ENCODE assay signal across 10 cellular contexts in the genomic region with DNA sequence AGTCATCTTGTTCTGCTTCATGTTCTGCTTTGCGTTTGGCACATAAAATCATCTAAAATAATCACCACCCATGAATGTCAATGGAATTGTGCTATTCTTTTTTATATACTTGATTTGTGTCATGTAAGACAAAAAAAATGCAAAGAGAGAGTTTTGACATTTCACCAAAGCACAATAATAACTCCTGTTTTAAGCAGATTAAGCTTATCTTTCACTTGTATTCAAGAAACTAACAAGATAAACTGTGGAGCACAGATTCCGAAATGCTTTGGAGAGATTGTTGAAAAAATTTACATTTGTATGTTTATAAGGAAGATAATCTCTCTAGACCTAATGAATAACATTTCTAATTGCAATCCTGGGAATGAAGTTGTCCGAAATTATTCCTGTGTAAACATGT.
"Had no signal": no experiment of that assay in that cellular context is flagged by ENCODE, and none has a peak within 500 bp of the region (broad histone marks: within the 10 kb centered on the region; RNA-seq: fewer than 3 reads in every experiment).

No MANE protein-coding gene starts in this region.

- H3K4me1 Mint-ChIP-seq: IgD-negative memory B cell had no signal

- H3K4me3 ChIP-seq: GM23248, HAP-1 had no signal

- H3K4me3 Mint-ChIP-seq: IgD-negative memory B cell had no signal

- H3K9me3 Mint-ChIP-seq: IgD-negative memory B cell had no signal

- H3K36me3 ChIP-seq: HAP-1 had no signal

- ATAC-seq: HCT116, HepG2 had no signal

- H3K27me3 Mint-ChIP-seq: IgD-negative memory B cell had no signal

- H3K9me3 ChIP-seq: HAP-1 had no signal

- H2AFZ ChIP-seq: GM23248 had no signal

- H3K9ac ChIP-seq: GM23248, KMS-11 had no signal

- H3K4me2 ChIP-seq: KMS-11 had no signal

- FAIRE-seq: HepG2, HTR-8/SVneo had no signal

- H3K27ac Mint-ChIP-seq: IgD-negative memory B cell had no signal

- DNase-seq: GM23248, GOT3, H7, KBM-7 had no signal

- H3K27ac ChIP-seq: GM23248, KMS-11 had no signal
